ENCODE assay signal across 8 cellular contexts in the genomic region with DNA sequence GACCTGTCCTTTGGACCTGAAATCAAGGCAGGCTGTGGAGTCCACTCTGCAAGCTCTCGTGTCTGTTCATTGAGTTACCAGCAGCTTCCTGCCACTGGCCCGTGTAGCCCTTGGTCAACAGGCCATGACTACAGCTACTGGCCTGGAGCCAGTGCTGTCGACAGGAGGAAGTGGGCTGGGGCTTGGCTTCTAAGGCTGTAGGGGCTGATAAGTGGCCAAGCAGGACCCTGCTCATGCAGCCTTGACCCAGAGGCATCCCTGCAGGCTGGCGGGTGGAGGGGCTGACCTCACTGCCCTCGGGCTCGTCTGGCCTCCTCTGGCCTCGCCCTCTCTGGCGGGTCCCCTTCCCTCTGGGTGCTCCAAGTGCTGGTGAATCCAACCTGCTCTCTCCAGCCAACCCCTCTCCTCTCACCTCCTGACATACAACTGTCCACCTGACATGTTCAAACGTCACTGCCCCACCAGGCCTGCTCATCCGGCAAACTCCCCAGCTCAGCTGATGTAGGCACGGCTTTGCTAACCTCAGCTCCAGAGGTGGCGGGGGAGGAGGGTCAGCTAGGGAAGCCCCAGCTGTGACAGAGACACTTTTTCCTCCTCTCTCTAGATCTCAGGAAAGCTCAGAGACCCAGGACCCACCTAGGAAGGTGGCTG.
DNase-seq lines count a peak whose midpoint lies in the region; ATAC-seq and TF ChIP-seq lines count a peak whose summit lies in the region.

No MANE protein-coding gene starts in this region.

- H3K9me3 ChIP-seq in breast epithelium (no peaks in the 10 kb centered on the region), lower lobe of right lung (no peaks in the 10 kb centered on the region), vagina (no peaks in the 10 kb centered on the region)

- POLR2A ChIA-PET in MCF 10A (lab: Yijun Ruan, JAX): interaction anchor here (0.6 kb wide), 1 partner anchor 386 kb away, joined by 3 read pairs; no protein-coding TSS in a partner anchor

- TF ChIP-seq POLR2A in breast epithelium (IDR thresholded peaks at IDR 0.05) (no peak), vagina (IDR thresholded peaks at IDR 0.05) (no peak)

- H3K4me3 ChIP-seq in breast epithelium (no peak overlapping the region), lower lobe of right lung (no peak overlapping the region), vagina (peak overlapping the region in 1 of 2 donors; percentile 21)

- H3K27me3 ChIP-seq in breast epithelium (peaks cover 0 to 3% of the 10 kb centered on the region in 2 donors), lower lobe of right lung (ENCODE audit: low read depth) (no peaks in the 10 kb centered on the region), vagina (no peaks in the 10 kb centered on the region)

- H3K36me3 ChIP-seq in breast epithelium (no peaks in the 10 kb centered on the region), lower lobe of right lung (no peaks in the 10 kb centered on the region), vagina (no peaks in the 10 kb centered on the region)

- H3K27ac ChIP-seq in breast epithelium: peak overlapping the region in 1 of 2 donors; percentile 61
- peak overlapping the region; percentile 54 for H3K27ac ChIP-seq in cingulate gyrus (ENCODE audit: low read depth, low read length)
- H3K27ac ChIP-seq in lower lobe of right lung: no peak overlapping the region
- H3K27ac ChIP-seq in vagina: peak overlapping the region; percentile 85

- no peaks in the 10 kb centered on the region for H3K4me1 Mint-ChIP-seq in MCF 10A (ENCODE audit: insufficient read depth, unreplicated experiment)
- peaks cover 4% of the 10 kb centered on the region for H3K4me1 Mint-ChIP-seq in activated T-helper 17 cell treated with anti-CD3 and anti-CD28 coated beads, Interleukin-2, amount 50 U/mL, for 72 hours

- DNase-seq in MCF 10A (ENCODE audit: unreplicated experiment): peak; percentile 20
- no peak for DNase-seq in breast epithelium (ENCODE audit: low spot score in 2 of 2)
- DNase-seq in lower lobe of right lung: peak; percentile 52
- no peak for DNase-seq in vagina (ENCODE audit: extremely low spot score in 2 of 2)

- no TSS peak for BruUV-seq in MCF 10A (replicated peaks; lab: Mats Ljungman, UMichigan)

- H3K27ac Mint-ChIP-seq in MCF 10A (ENCODE audit: low read depth, unreplicated experiment): no peak overlapping the region
- no peak overlapping the region for H3K27ac Mint-ChIP-seq in activated T-helper 17 cell treated with anti-CD3 and anti-CD28 coated beads, Interleukin-2, amount 50 U/mL, for 72 hours

- no peak overlapping the region for H3K4me3 Mint-ChIP-seq in MCF 10A (ENCODE audit: unreplicated experiment)
- no peak overlapping the region for H3K4me3 Mint-ChIP-seq in activated T-helper 17 cell treated with anti-CD3 and anti-CD28 coated beads, Interleukin-2, amount 50 U/mL, for 72 hours

- peak; percentile 40 to 41 for ATAC-seq in lower lobe of right lung
- ATAC-seq in HG02759 (IDR thresholded peaks at IDR 0.05; ENCODE audit: unreplicated experiment): no peak
- ATAC-seq in GM18520 (IDR thresholded peaks at IDR 0.05; ENCODE audit: unreplicated experiment): no peak
- ATAC-seq in activated T-helper 17 cell treated with anti-CD3 and anti-CD28 coated beads, Interleukin-2, amount 50 U/mL, for 72 hours (replicated peaks): no peak

- intact Hi-C loops in MCF 10A (cut with micrococcal nuclease) (no loop called here), breast epithelium (cut with DNase I; ENCODE audit: low total_unique reads) (loop anchor here (2.0 kb wide), 1 partner anchor 53 kb away; no protein-coding TSS in a partner anchor), lower lobe of right lung (cut with DNase I) (no loop called here), vagina (cut with DNase I) (no loop called here)

- no peaks in the 10 kb centered on the region for H3K36me3 Mint-ChIP-seq in MCF 10A (ENCODE audit: insufficient read depth, unreplicated experiment)
- H3K36me3 Mint-ChIP-seq in activated T-helper 17 cell treated with anti-CD3 and anti-CD28 coated beads, Interleukin-2, amount 50 U/mL, for 72 hours (ENCODE audit: low read depth): no peaks in the 10 kb centered on the region

- no peak for TF ChIP-seq CTCF in MCF 10A (IDR thresholded peaks at IDR 0.05; ENCODE audit: unreplicated experiment)
- TF ChIP-seq CTCF in breast epithelium (IDR thresholded peaks at IDR 0.05): no peak
- TF ChIP-seq CTCF in lower lobe of right lung (IDR thresholded peaks at IDR 0.05): no peak
- no peak for TF ChIP-seq CTCF in vagina (IDR thresholded peaks at IDR 0.05)

- no peaks in the 10 kb centered on the region for H3K9me3 Mint-ChIP-seq in MCF 10A (ENCODE audit: unreplicated experiment)
- no peaks in the 10 kb centered on the region for H3K9me3 Mint-ChIP-seq in activated T-helper 17 cell treated with anti-CD3 and anti-CD28 coated beads, Interleukin-2, amount 50 U/mL, for 72 hours

- no peaks in the 10 kb centered on the region for H3K4me1 ChIP-seq in breast epithelium
- peaks cover 22% of the 10 kb centered on the region for H3K4me1 ChIP-seq in lower lobe of right lung
- H3K4me1 ChIP-seq in vagina: peaks cover 82% of the 10 kb centered on the region

- CTCF ChIA-PET in MCF 10A (lab: Yijun Ruan, JAX): interaction anchor here (0.7 kb wide), 1 partner anchor 48 kb away, joined by 3 read pairs; no protein-coding TSS in a partner anchor

- no peaks in the 10 kb centered on the region for H3K27me3 Mint-ChIP-seq in MCF 10A (ENCODE audit: insufficient read depth, unreplicated experiment)
- no peaks in the 10 kb centered on the region for H3K27me3 Mint-ChIP-seq in activated T-helper 17 cell treated with anti-CD3 and anti-CD28 coated beads, Interleukin-2, amount 50 U/mL, for 72 hours

Comparison
In these comparisons a context has a peak if more than half of its experiments do, and no peak if none do; other contexts are left out.
1. DNase-seq: peak in MCF 10A (single experiment) and lower lobe of right lung (single experiment); none in breast epithelium (0 of 2) and vagina (0 of 2).
2. ATAC-seq: peak in lower lobe of right lung (2 of 2); none in HG02759 (single experiment), GM18520 (single experiment) and activated T-helper 17 cell treated with anti-CD3 and anti-CD28 coated beads, Interleukin-2, amount 50 U/mL, for 72 hours (single experiment).